In the genomic region with DNA sequence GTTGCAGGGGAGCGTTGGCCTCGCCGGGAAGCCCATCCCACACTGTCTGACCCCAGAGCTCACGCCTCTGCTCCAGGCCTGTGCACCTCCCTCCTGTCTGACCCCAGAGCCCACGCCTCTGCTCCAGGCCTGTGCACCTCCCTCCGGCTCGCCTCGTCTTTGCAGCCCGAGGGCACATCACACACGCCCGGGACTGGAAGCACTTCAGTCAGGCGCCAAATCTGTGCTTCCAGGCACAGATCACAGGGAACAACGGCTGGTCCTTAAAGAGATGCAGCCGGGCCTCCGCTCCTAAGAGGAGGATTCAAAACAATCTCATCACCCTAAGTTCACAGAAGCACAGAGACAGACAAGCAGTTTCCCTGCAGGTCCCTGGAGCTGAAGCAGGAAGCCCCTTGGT, we compare ENCODE assay signal across 15 cellular contexts.
DNase-seq lines count a peak whose midpoint lies in the region; ATAC-seq, FAIRE-seq and TF ChIP-seq lines count a peak whose summit lies in the region.
"Had no signal": no experiment of that assay in that cellular context is flagged by ENCODE, and none has a peak within 500 bp of the region (broad histone marks: within the 10 kb centered on the region; RNA-seq: fewer than 3 reads in every experiment).

No MANE protein-coding gene starts in this region.

- no peak overlapping the region for H4K5ac ChIP-seq in H1 (ENCODE audit: insufficient read length, low read depth, low read length)

- no peak overlapping the region for H2BK12ac ChIP-seq in H1 (ENCODE audit: low read depth, low read length)

- H3K79me1 ChIP-seq in H1 (ENCODE audit: low read depth, low read length), result peaks cover 15% of the 10 kb centered on the region

- peaks cover 65% of the 10 kb centered on the region for H3K4me1 Mint-ChIP-seq in nephron

- H3K79me2 ChIP-seq in H1 (ENCODE audit: control insufficient read depth in 1 of 2, insufficient read depth in 2 of 2, low read length in 2 of 2), result peaks cover 0 to 3% of the 10 kb centered on the region in 2 experiments; a peak in 1 of 4 replicates

- no peak overlapping the region for H3K56ac ChIP-seq in H1 (replicated peaks; ENCODE audit: insufficient read length, low read depth, low read length)

- H3K36me3 ChIP-seq in cardiac muscle cell (no peaks in the 10 kb centered on the region), H1 (ENCODE audit: control insufficient read depth in 2 of 4, insufficient read depth in 4 of 4, low read length in 3 of 4) (no peaks in the 10 kb centered on the region; a peak in 2 of 8 replicates)

- peak overlapping the region; percentile 2; the same call in 1 of the 2 replicates for H2BK5ac ChIP-seq in H1 (ENCODE audit: low read depth, low read length)

- TF ChIP-seq CTCF in cardiac muscle cell (IDR thresholded peaks at IDR 0.05; ENCODE audit: low read depth, low read length) (no peak), H1 (IDR thresholded peaks at IDR 0.05; ENCODE audit: control extremely low read depth in 1 of 3, insufficient read depth in 1 of 3, low read depth in 1 of 3, low read length in 3 of 3) (no peak), nephron (IDR thresholded peaks at IDR 0.05; ENCODE audit: unreplicated experiment in 3 of 3) (no peak)

- H2BK20ac ChIP-seq in H1 (ENCODE audit: low read length), result 0 out of 2 replicates have a peak overlapping the region, but pooled peaks have one; percentile 48

- TF ChIP-seq POLR2A in H1 (IDR thresholded peaks at IDR 0.05; ENCODE audit: control extremely low read depth in 1 of 2, low read depth in 2 of 2, low read length in 2 of 2), result no peak

- no peak overlapping the region for H3K4me2 ChIP-seq in H1 (ENCODE audit: insufficient read depth in 1 of 2, low read depth in 2 of 2, low read length in 2 of 2)

- H3K27me3 Mint-ChIP-seq in nephron (ENCODE audit: low read depth), result no peaks in the 10 kb centered on the region
- H3K27me3 Mint-ChIP-seq: CD4-positive, alpha-beta memory T cell had no signal

- H2AFZ ChIP-seq in H1 (ENCODE audit: low read length), result no peak overlapping the region

- H3K27me3 ChIP-seq in cardiac muscle cell (no peaks in the 10 kb centered on the region), H1 (replicated peaks in 1 of 4; ENCODE audit: control insufficient read depth in 3 of 4, extremely low read depth in 1 of 4, insufficient read depth in 3 of 4, low read length in 3 of 4) (no peaks in the 10 kb centered on the region)

- no peak overlapping the region for H2BK15ac ChIP-seq in H1 (ENCODE audit: low read length)

- H3K27ac ChIP-seq in cardiac muscle cell, result peak overlapping the region; percentile 78
- no peak overlapping the region for H3K27ac ChIP-seq in H1 (ENCODE audit: low read depth, low read length)
- H3K27ac ChIP-seq: lower lobe of right lung had no signal

- POLR2A ChIA-PET in H1 (lab: Charles Lee; ENCODE audit: partially characterized antibody), result interaction anchor here (1.7 kb wide), 1 partner anchor 23 kb away, joined by 4 read pairs; no protein-coding TSS in a partner anchor

- peak overlapping the region; percentile 81 to 94 (median 88) for H3K27ac Mint-ChIP-seq in nephron

- TF ChIP-seq RAD21 in H1 (IDR thresholded peaks at IDR 0.05 in 1 of 2, conservative IDR thresholded peaks at IDR 0.05 in 1 of 2; ENCODE audit: low read depth in 2 of 2, low read length in 2 of 2), result no peak

- CTCF ChIA-PET in H1 (lab: Charles Lee; ENCODE audit: partially characterized antibody), result interaction anchor here (0.7 to 1.7 kb wide), 2 partner anchors 13 to 16 kb away, joined by 3 to 4 read pairs; no protein-coding TSS in a partner anchor

- no peak for TF ChIP-seq EP300 in H1 (IDR thresholded peaks at IDR 0.05; ENCODE audit: borderline replicate concordance in 1 of 2, low read depth in 2 of 2, low read length in 2 of 2)

- H2AK5ac ChIP-seq in H1 (ENCODE audit: low read depth, low read length), result peak overlapping the region; percentile 48; the same call in 1 of the 2 replicates

- H4K91ac ChIP-seq in H1 (replicated peaks; ENCODE audit: insufficient read length, low read length), result no peak overlapping the region

- H3K4me3 ChIP-seq in cardiac muscle cell (no peak overlapping the region), H1 (ENCODE audit: extremely low read depth in 1 of 4, insufficient read depth in 2 of 4, low read depth in 3 of 4, low read length in 4 of 4) (no peak overlapping the region)
- H3K4me3 ChIP-seq: lower lobe of right lung had no signal

- peaks cover 8% of the 10 kb centered on the region for H3K36me3 Mint-ChIP-seq in nephron (ENCODE audit: low read depth)

- no peak overlapping the region for H2BK120ac ChIP-seq in H1 (replicated peaks; ENCODE audit: low read depth, low read length)

- DNase-seq in cardiac muscle cell (ENCODE audit: low read depth in 1 of 2, low spot score in 1 of 2) (peak in 1 of 2 donors; percentile 60), cardiac septum (ENCODE audit: low spot score) (no peak), H1 (ENCODE audit: low read depth in 1 of 2, low spot score in 2 of 2) (no peak), GM19238 (ENCODE audit: insufficient read length, low spot score) (no peak), NCI-H2171 (lab: John Stamatoyannopoulos, UW) (no peak), RCC 7860 (ENCODE audit: low spot score) (no peak)
- DNase-seq: activated gamma-delta T cell; CD4-positive, alpha-beta memory T cell; effector CD8-positive, alpha-beta T cell; lower lobe of right lung; NCI-H1694 treated with DMSO at 0.1 percent for 48 hours; NCI-H526; stimulated activated CD4-positive, alpha-beta T cell treated with anti-CD3 and anti-CD28 coated beads, Interleukin-4, amount 100 ng/mL, for 4 hours had no signal

- H4K20me1 ChIP-seq in H1 (replicated peaks in 1 of 2; ENCODE audit: control insufficient read depth in 1 of 2, insufficient read depth in 2 of 2, low read length in 2 of 2), result peaks cover 12 to 16% of the 10 kb centered on the region in 2 experiments

- no peak overlapping the region for H3K18ac ChIP-seq in H1 (ENCODE audit: extremely low read depth, low read length)

- 0 out of 2 replicates have a peak overlapping the region, but pooled peaks have one; percentile 52 for H4K8ac ChIP-seq in H1 (ENCODE audit: extremely low read depth, insufficient read depth, low read length)

- ATAC-seq in HG03097 (IDR thresholded peaks at IDR 0.05; ENCODE audit: low FRiP score, unreplicated experiment), result no peak
- ATAC-seq: lower lobe of right lung had no signal

- H3K4ac ChIP-seq in H1 (replicated peaks; ENCODE audit: insufficient read length, low read depth, low read length), result no peak overlapping the region

- WGBS in H1 (ENCODE audit: extremely low coverage in 1 of 2, insufficient coverage in 1 of 2, insufficient read length in 1 of 2, insufficient replicate concordance in 2 of 2, low coverage in 1 of 2, low lambda C conversion rate in 2 of 2, missing lambda C conversion rate in 1 of 2), 2 experiments, result 85% methylated on average over 15 of the region's 15 CpGs; no CpG with 5 or more reads in 1 of the 2 experiments

- peak overlapping the region in 1 of 3 experiments; percentile 48 for H3K4me3 Mint-ChIP-seq in nephron
- H3K4me3 Mint-ChIP-seq: CD4-positive, alpha-beta memory T cell had no signal

- FAIRE-seq in H1 (lab: Jason Lieb, UNC) (no peak), RCC 7860 (lab: Jason Lieb, UNC) (no peak)

- intact Hi-C loops in cardiac septum (cut with DNase I), result no loop called here

- H3K9ac ChIP-seq in H1 (replicated peaks in 1 of 4; ENCODE audit: extremely low read depth in 1 of 4, low read depth in 3 of 4, low read length in 3 of 4), result no peak overlapping the region

- H3K9me3 ChIP-seq in cardiac muscle cell (ENCODE audit: low read depth) (no peaks in the 10 kb centered on the region), H1 (ENCODE audit: insufficient read depth in 2 of 2, low read depth in 1 of 2, low read length in 1 of 2) (no peaks in the 10 kb centered on the region)
- H3K9me3 ChIP-seq: lower lobe of right lung had no signal

- peaks cover 37% of the 10 kb centered on the region for H3K4me1 ChIP-seq in cardiac muscle cell (ENCODE audit: low read depth)
- peaks cover 0 to 9% (median 6%) of the 10 kb centered on the region in 4 experiments; a peak in 6 of 7 replicates for H3K4me1 ChIP-seq in H1 (replicated peaks in 1 of 4; ENCODE audit: control insufficient read depth in 3 of 4, insufficient read depth in 4 of 4, low read length in 3 of 4)

- no peak overlapping the region for H3K23ac ChIP-seq in H1 (ENCODE audit: insufficient read length)

- no peaks in the 10 kb centered on the region for H3K9me3 Mint-ChIP-seq in nephron
- H3K9me3 Mint-ChIP-seq: CD4-positive, alpha-beta memory T cell had no signal

- no peaks in the 10 kb centered on the region for H3K23me2 ChIP-seq in H1 (ENCODE audit: low read depth, low read length)

- H3K14ac ChIP-seq in H1 (ENCODE audit: insufficient read length), result no peak overlapping the region

TF ChIP-seq in H1, 55 proteins besides CTCF, POLR2A, EP300 and RAD21:
- TF ChIP-seq GABPA (IDR thresholded peaks at IDR 0.05; ENCODE audit: borderline replicate concordance, insufficient read depth, low read length) (no peak), MAFK (IDR thresholded peaks at IDR 0.05; ENCODE audit: low read depth, low read length) (no peak), HDAC6 (IDR thresholded peaks at IDR 0.05; ENCODE audit: low read depth, low read length) (no peak), TAF7 (optimal IDR thresholded peaks at IDR 0.05; ENCODE audit: borderline replicate concordance, low read depth, low read length) (no peak), JUND (IDR thresholded peaks at IDR 0.05; ENCODE audit: low read length) (no peak), SAP30 (IDR thresholded peaks at IDR 0.05; ENCODE audit: insufficient read depth, insufficient replicate concordance, low read length) (no peak)
- TF ChIP-seq, protein P1, sequence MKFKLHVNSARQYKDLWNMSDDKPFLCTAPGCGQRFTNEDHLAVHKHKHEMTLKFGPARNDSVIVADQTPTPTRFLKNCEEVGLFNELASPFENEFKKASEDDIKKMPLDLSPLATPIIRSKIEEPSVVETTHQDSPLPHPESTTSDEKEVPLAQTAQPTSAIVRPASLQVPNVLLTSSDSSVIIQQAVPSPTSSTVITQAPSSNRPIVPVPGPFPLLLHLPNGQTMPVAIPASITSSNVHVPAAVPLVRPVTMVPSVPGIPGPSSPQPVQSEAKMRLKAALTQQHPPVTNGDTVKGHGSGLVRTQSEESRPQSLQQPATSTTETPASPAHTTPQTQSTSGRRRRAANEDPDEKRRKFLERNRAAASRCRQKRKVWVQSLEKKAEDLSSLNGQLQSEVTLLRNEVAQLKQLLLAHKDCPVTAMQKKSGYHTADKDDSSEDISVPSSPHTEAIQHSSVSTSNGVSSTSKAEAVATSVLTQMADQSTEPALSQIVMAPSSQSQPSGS (IDR thresholded peaks at IDR 0.05; ENCODE audit: low read length), result no peak
